9 cellular contexts compared by ENCODE assay signal in the genomic region with DNA sequence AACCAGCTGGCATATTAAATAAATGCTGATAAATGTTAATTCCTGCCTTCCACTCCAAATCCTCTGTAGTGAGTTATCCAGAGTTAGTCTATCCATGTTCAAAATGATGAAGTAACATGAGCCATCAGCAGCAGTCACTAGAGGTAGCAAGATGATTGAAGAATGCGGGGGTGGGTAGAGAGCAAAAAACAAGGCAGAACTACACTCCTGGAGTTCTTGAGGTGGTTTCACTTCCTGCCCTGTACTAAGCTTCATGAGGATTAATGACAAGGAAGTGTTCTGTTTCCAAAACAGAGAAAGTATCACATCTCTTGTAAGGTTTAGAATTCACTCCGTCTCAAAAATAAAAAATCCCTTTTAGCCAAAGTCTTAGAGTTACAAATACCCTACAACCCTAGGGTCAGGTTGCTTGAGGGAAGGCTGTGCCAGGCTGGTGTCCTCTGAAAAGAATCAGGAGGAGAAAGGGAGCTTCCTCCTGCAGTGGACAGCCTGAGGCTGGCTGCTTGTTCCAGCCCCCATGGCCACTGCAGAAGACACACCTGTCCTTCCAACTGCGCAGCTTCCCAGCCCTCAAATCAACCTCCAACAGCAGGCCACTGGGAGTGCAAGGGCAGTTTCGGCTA.
DNase-seq lines count a peak whose midpoint lies in the region; ATAC-seq and TF ChIP-seq lines count a peak whose summit lies in the region.
"Had no signal": no experiment of that assay in that cellular context is flagged by ENCODE, and none has a peak within 500 bp of the region (broad histone marks: within the 10 kb centered on the region; RNA-seq: fewer than 3 reads in every experiment).

No MANE protein-coding gene starts in this region.

- peak; percentile 11 for DNase-seq in midbrain (lab: John Stamatoyannopoulos, UW)
- DNase-seq in HCEC 1CT, result no peak
- no peak for DNase-seq in NCI-H2081 treated with DMSO at 0.1 percent for 48 hours (lab: John Stamatoyannopoulos, UW)
- DNase-seq: stimulated activated CD4-positive, alpha-beta T cell treated with anti-CD3 and anti-CD28 coated beads, Interleukin-4, amount 100 ng/mL, for 1 hour had no signal

- H4K20me1 ChIP-seq in OCI-LY1 (ENCODE audit: insufficient read depth, low read length), result no peaks in the 10 kb centered on the region

- H3K4me3 ChIP-seq in OCI-LY1 (ENCODE audit: low read depth, low read length, poor library complexity, severe bottlenecking), result no peak overlapping the region

- H3K4me2 ChIP-seq in OCI-LY1 (ENCODE audit: low read length), result no peak overlapping the region

- no peaks in the 10 kb centered on the region for H3K79me2 ChIP-seq in OCI-LY1 (ENCODE audit: insufficient read depth, low read length)

- no peaks in the 10 kb centered on the region for H3K9me3 ChIP-seq in OCI-LY1 (ENCODE audit: low read length)

- H3K36me3 ChIP-seq in OCI-LY1 (ENCODE audit: insufficient read depth, low read length), result no peaks in the 10 kb centered on the region

- H3K27me3 ChIP-seq in OCI-LY1 (ENCODE audit: insufficient read depth, low read length), result no peaks in the 10 kb centered on the region

- no peak overlapping the region for H2AFZ ChIP-seq in OCI-LY1 (ENCODE audit: low read length)

- no peaks in the 10 kb centered on the region for H3K9me2 ChIP-seq in OCI-LY1 (ENCODE audit: low read depth, low read length)

- H3F3A ChIP-seq in OCI-LY1 (ENCODE audit: insufficient read depth, low read length), result no peaks in the 10 kb centered on the region

- no peak for TF ChIP-seq CTCF in OCI-LY1 (IDR thresholded peaks at IDR 0.05; ENCODE audit: low read length)

- H3K9ac ChIP-seq in OCI-LY1 (ENCODE audit: low read length), result no peak overlapping the region

- H3K27ac ChIP-seq in OCI-LY1 (ENCODE audit: low read depth, low read length, poor library complexity, severe bottlenecking), result peak overlapping the region; percentile 7

- H3K4me1 ChIP-seq in OCI-LY1 (ENCODE audit: insufficient read depth, low read length, severe bottlenecking), result peaks cover 13% of the 10 kb centered on the region

- ATAC-seq in GM18858 (IDR thresholded peaks at IDR 0.05; ENCODE audit: unreplicated experiment) (peak; percentile 64), HG02642 (IDR thresholded peaks at IDR 0.05; ENCODE audit: poor library complexity, unreplicated experiment) (peak; percentile 52), HG03439 (IDR thresholded peaks at IDR 0.05; ENCODE audit: unreplicated experiment) (no peak), GM19397 (IDR thresholded peaks at IDR 0.05; ENCODE audit: unreplicated experiment) (no peak)

Comparison
In these comparisons a context has a peak if more than half of its experiments do, and no peak if none do; other contexts are left out.
1. ATAC-seq: peak in GM18858 (single experiment) and HG02642 (single experiment); none in HG03439 (single experiment) and GM19397 (single experiment).